ENCODE assay signal across 14 cellular contexts in the genomic region with DNA sequence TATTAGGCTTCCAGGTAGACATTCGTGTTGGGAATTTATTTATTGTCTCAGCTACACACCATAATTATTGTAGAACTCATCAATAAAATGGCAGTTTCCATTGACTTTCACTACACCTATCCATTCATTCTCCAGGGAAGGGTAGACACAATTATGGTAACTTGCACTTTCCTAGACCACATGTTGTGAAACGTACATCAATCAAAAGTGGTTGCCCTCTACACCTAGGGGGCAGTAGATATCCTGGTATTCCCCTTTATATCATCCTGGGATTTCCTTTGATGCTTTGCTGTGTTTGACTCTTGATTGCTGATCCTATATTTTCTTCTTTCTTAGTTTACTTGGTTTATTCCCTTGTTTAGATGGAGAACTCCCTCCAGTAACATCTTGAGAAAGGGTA. TPM values are rescaled to one million over a fixed set of nuclear protein-coding genes. Genes with fewer than 3 reads are reported as not detected.
DNase-seq lines count a peak whose midpoint lies in the region; ATAC-seq and TF ChIP-seq lines count a peak whose summit lies in the region.
"Had no signal": no experiment of that assay in that cellular context is flagged by ENCODE, and none has a peak within 500 bp of the region (broad histone marks: within the 10 kb centered on the region; RNA-seq: fewer than 3 reads in every experiment).

No MANE protein-coding gene starts in this region.

- H3K9ac ChIP-seq in PC-3 (ENCODE audit: low read length) = no peak overlapping the region

- 36% methylated on average over 2 of the region's 2 CpGs for WGBS in transverse colon (ENCODE audit: low coverage in 1 of 2), 2 donors

- in situ Hi-C loops in transverse colon (cut with MboI; ENCODE audit: low pct_ligation_motif_present in 1 of 4, low pct_unique_long_range_greater_than_20kb in 1 of 4, low sequenced_read_pairs in 3 of 4) = loop anchor here in 1 of 4 donors (10.0 kb wide), 1 partner anchor 172 kb away; no protein-coding TSS in a partner anchor

- H3F3A ChIP-seq in PC-3 (ENCODE audit: low read length, unreplicated experiment) = no peaks in the 10 kb centered on the region

- H3K79me2 ChIP-seq in PC-3 (ENCODE audit: low read length) = no peaks in the 10 kb centered on the region

- DNase-seq in AG10803 (ENCODE audit: low read depth) (no peak), PC-3 (peak; percentile 53), foreskin keratinocyte (no peak), cerebellum (ENCODE audit: low spot score) (no peak), NCI-H2029 treated with DMSO at 0.1 percent for 48 hours (lab: John Stamatoyannopoulos, UW) (no peak), transverse colon (no peak)
- no peak for DNase-seq in NK-92 treated with Interleukin-12 subunit alpha and Interleukin-12 subunit beta, amount 100 ng/mL, for 24 hours (lab: John Stamatoyannopoulos, UW)
- DNase-seq: activated CD4-positive, alpha-beta T cell treated with anti-CD3 and anti-CD28 coated beads, Interleukin-2, amount 50 U/mL, for 1 hour; NCI-H1436 treated with DMSO at 0.1 percent for 48 hours; SIG-M5; stimulated activated CD4-positive, alpha-beta T cell treated with anti-CD3 and anti-CD28 coated beads, Interleukin-4, amount 100 ng/mL, for 24 hours; substantia nigra had no signal

- H3K9me2 ChIP-seq in PC-3 (replicated peaks; ENCODE audit: low read length) = no peaks in the 10 kb centered on the region

- H3K4me2 ChIP-seq in PC-3 (ENCODE audit: low read length) = no peak overlapping the region

- POLR2A ChIA-PET in PC-3 (lab: Charles Lee; ENCODE audit: unreplicated experiment) = no interaction called here

- no TSS peak for BruUV-seq in PC-3 (replicated peaks; lab: Mats Ljungman, UMichigan)

- H3K4me3 ChIP-seq in AG10803 (ENCODE audit: low read length) (no peak overlapping the region), PC-3 (ENCODE audit: low read length) (no peak overlapping the region), transverse colon (no peak overlapping the region)
- H3K4me3 ChIP-seq: HAP-1 had no signal

- H3K9me3 ChIP-seq in PC-3 (ENCODE audit: low read length) (no peaks in the 10 kb centered on the region), transverse colon (no peaks in the 10 kb centered on the region)
- H3K9me3 ChIP-seq: HAP-1 had no signal

- TF ChIP-seq EP300 in transverse colon (IDR thresholded peaks at IDR 0.05; ENCODE audit: low read depth) = no peak

- H4K20me1 ChIP-seq in PC-3 (ENCODE audit: low read length) = no peaks in the 10 kb centered on the region

- H3K4me1 ChIP-seq in PC-3 (ENCODE audit: insufficient read depth, low read length) (peaks cover 11% of the 10 kb centered on the region), foreskin keratinocyte (no peaks in the 10 kb centered on the region), transverse colon (peaks cover 0 to 4% (median 1%) of the 10 kb centered on the region in 4 donors)

- ATAC-seq in PC-3 = peak; percentile 45; the same call in 1 of the 2 replicates
- peak; percentile 26 for ATAC-seq in foreskin keratinocyte

- H2AFZ ChIP-seq in PC-3 (ENCODE audit: low read length) = no peak overlapping the region

- no peaks in the 10 kb centered on the region for H3K36me3 ChIP-seq in PC-3 (ENCODE audit: low read depth, low read length)
- H3K36me3 ChIP-seq in transverse colon = no peaks in the 10 kb centered on the region
- H3K36me3 ChIP-seq: HAP-1 had no signal

- TF ChIP-seq CTCF in AG10803 (conservative IDR thresholded peaks at IDR 0.05; ENCODE audit: low read length) (peak; percentile 14; the same call in 1 of the 2 replicates), GM12874 (IDR thresholded peaks at IDR 0.05; ENCODE audit: insufficient read depth, low read depth, low read length) (peak; percentile 20; the same call in 1 of the 2 replicates), PC-3 (conservative IDR thresholded peaks at IDR 0.05; ENCODE audit: low read depth, low read length) (peak; percentile 86), foreskin keratinocyte (conservative IDR thresholded peaks at IDR 0.05) (peak; percentile 52), transverse colon (IDR thresholded peaks at IDR 0.05) (peak in 1 of 5 experiments; percentile 26)

- CTCF ChIA-PET in PC-3 (lab: Charles Lee) = no interaction called here

- intact Hi-C loops in PC-3 (cut with micrococcal nuclease) = no loop called here
- intact Hi-C loops in transverse colon (cut with DNase I; ENCODE audit: low total_unique reads) = no loop called here

- H3K27me3 ChIP-seq in PC-3 (ENCODE audit: low read length) (no peaks in the 10 kb centered on the region), foreskin keratinocyte (no peaks in the 10 kb centered on the region), transverse colon (no peaks in the 10 kb centered on the region)

- TF ChIP-seq POLR2A in transverse colon (IDR thresholded peaks at IDR 0.05) = no peak

- no peak overlapping the region for H3K27ac ChIP-seq in PC-3 (ENCODE audit: low read length)
- H3K27ac ChIP-seq in foreskin keratinocyte = no peak overlapping the region
- H3K27ac ChIP-seq in transverse colon = no peak overlapping the region

RNA-seq across cellular contexts. Expression of a gene that starts 47.9 kb away (rescaled TPM):
- total RNA-seq in PC-3 (2014; rRNA removed) (22.7 and 27.2 TPM in 2 replicates), foreskin keratinocyte (0.03 and 0.04 TPM in 2 replicates), cerebellum (249 TPM), transverse colon (10 to 100 TPM in 2 of 4 donors, 1 to 10 TPM in 2; 6.0 to 37.0 (median 10.6) TPM)
- 0.02 TPM in 1 of 2 replicates, not detected in the other for polyA plus RNA-seq in foreskin keratinocyte
